Comparison of ENCODE assay signal across 8 cellular contexts in genomic region chr2:68828887-68829708, GRCh38. TPM values are rescaled to one million over a fixed set of nuclear protein-coding genes. Genes with fewer than 3 reads are reported as not detected.
A peak's percentile ranks its signal among the peaks of the same experiment; 100 is the strongest.
DNase-seq lines count a peak whose midpoint lies in the region; ATAC-seq and TF ChIP-seq lines count a peak whose summit lies in the region.

No MANE protein-coding gene starts in this region.

- peak overlapping the region; percentile 83 for H3K27ac Mint-ChIP-seq in activated T-helper 17 cell treated with anti-CD3 and anti-CD28 coated beads, Interleukin-2, amount 50 U/mL, for 72 hours
- H3K27ac Mint-ChIP-seq in natural killer cell treated with Interleukin-12 subunit alpha and Interleukin-12 subunit beta and Interleukin-15 and Interleukin-18, amount 100 ng/mL, for 72 hours, result peak overlapping the region; percentile 97

- peak; percentile 33 for ATAC-seq in activated T-helper 17 cell treated with anti-CD3 and anti-CD28 coated beads, Interleukin-2, amount 50 U/mL, for 72 hours (replicated peaks)
- ATAC-seq in natural killer cell treated with Interleukin-12 subunit alpha and Interleukin-12 subunit beta and Interleukin-15 and Interleukin-18, amount 100 ng/mL, for 72 hours, result peak; percentile 61 to 66
- no peak for ATAC-seq in HG02938 (IDR thresholded peaks at IDR 0.05; ENCODE audit: unreplicated experiment)

- intact Hi-C loops in stomach (cut with DNase I; ENCODE audit: low total_unique reads), result no loop called here

- H3K36me3 ChIP-seq in Peyer's patch, result peaks cover 0 to 5% (median 0%) of the 10 kb centered on the region in 3 donors
- peaks cover 0 to 7% (median under 1%) of the 10 kb centered on the region in 4 donors for H3K36me3 ChIP-seq in stomach

- H3K4me1 ChIP-seq in Peyer's patch (peaks cover 0 to 42% (median 23%) of the 10 kb centered on the region in 4 donors), stomach (peaks cover 37 to 56% (median 42%) of the 10 kb centered on the region in 4 donors)

- 2 to 4% (median 4%) methylated on average over 6 to 10 of the region's 10 CpGs for WGBS in stomach, 5 donors

- TF ChIP-seq POLR2A in Peyer's patch (IDR thresholded peaks at IDR 0.05) (no peak), stomach (IDR thresholded peaks at IDR 0.05) (no peak)

- DNase-seq in NCI-H345 (lab: John Stamatoyannopoulos, UW), result peak; percentile 44
- DNase-seq in NCI-H345 treated with DMSO at 0.1 percent for 48 hours (lab: John Stamatoyannopoulos, UW; ENCODE audit: unreplicated experiment), result no peak
- peak; percentile 87 to 95 (median 88) for DNase-seq in Peyer's patch
- DNase-seq in fibroblast of peridontal ligament (ENCODE audit: extremely low read depth), result peak; percentile 95
- peak; percentile 85 for DNase-seq in natural killer cell treated with Interleukin-12 subunit alpha and Interleukin-12 subunit beta and Interleukin-15 and Interleukin-18, amount 100 ng/mL, for 72 hours (ENCODE audit: low spot score)
- peak; percentile 94 for DNase-seq in stomach

- no peaks in the 10 kb centered on the region for H3K9me3 Mint-ChIP-seq in activated T-helper 17 cell treated with anti-CD3 and anti-CD28 coated beads, Interleukin-2, amount 50 U/mL, for 72 hours
- H3K9me3 Mint-ChIP-seq in natural killer cell treated with Interleukin-12 subunit alpha and Interleukin-12 subunit beta and Interleukin-15 and Interleukin-18, amount 100 ng/mL, for 72 hours, result no peaks in the 10 kb centered on the region

- H3K4me1 Mint-ChIP-seq in activated T-helper 17 cell treated with anti-CD3 and anti-CD28 coated beads, Interleukin-2, amount 50 U/mL, for 72 hours, result peaks cover 43% of the 10 kb centered on the region
- peaks cover 82 to 88% of the 10 kb centered on the region in 2 donors for H3K4me1 Mint-ChIP-seq in natural killer cell treated with Interleukin-12 subunit alpha and Interleukin-12 subunit beta and Interleukin-15 and Interleukin-18, amount 100 ng/mL, for 72 hours (ENCODE audit: low read depth in 2 of 2)

- no peak for TF ChIP-seq EP300 in stomach (IDR thresholded peaks at IDR 0.05)

- no peaks in the 10 kb centered on the region for H3K27me3 ChIP-seq in Peyer's patch
- no peaks in the 10 kb centered on the region for H3K27me3 ChIP-seq in stomach

- H3K4me3 Mint-ChIP-seq in activated T-helper 17 cell treated with anti-CD3 and anti-CD28 coated beads, Interleukin-2, amount 50 U/mL, for 72 hours, result peak overlapping the region; percentile 81
- H3K4me3 Mint-ChIP-seq in natural killer cell treated with Interleukin-12 subunit alpha and Interleukin-12 subunit beta and Interleukin-15 and Interleukin-18, amount 100 ng/mL, for 72 hours, result peak overlapping the region; percentile 93

- H3K27me3 Mint-ChIP-seq in activated T-helper 17 cell treated with anti-CD3 and anti-CD28 coated beads, Interleukin-2, amount 50 U/mL, for 72 hours, result no peaks in the 10 kb centered on the region
- no peaks in the 10 kb centered on the region for H3K27me3 Mint-ChIP-seq in natural killer cell treated with Interleukin-12 subunit alpha and Interleukin-12 subunit beta and Interleukin-15 and Interleukin-18, amount 100 ng/mL, for 72 hours

- H3K36me3 Mint-ChIP-seq in activated T-helper 17 cell treated with anti-CD3 and anti-CD28 coated beads, Interleukin-2, amount 50 U/mL, for 72 hours (ENCODE audit: low read depth), result peaks cover 44% of the 10 kb centered on the region
- H3K36me3 Mint-ChIP-seq in natural killer cell treated with Interleukin-12 subunit alpha and Interleukin-12 subunit beta and Interleukin-15 and Interleukin-18, amount 100 ng/mL, for 72 hours, result peaks cover 31% of the 10 kb centered on the region

- TF ChIP-seq CTCF in Peyer's patch (IDR thresholded peaks at IDR 0.05) (peak in 3 of 6 experiments; percentile 21 to 27 (median 26)), stomach (IDR thresholded peaks at IDR 0.05) (no peak)

- H3K9me3 ChIP-seq in Peyer's patch (no peaks in the 10 kb centered on the region), stomach (no peaks in the 10 kb centered on the region)

- H3K27ac ChIP-seq in Peyer's patch, result peak overlapping the region; percentile 35 to 70 (median 68)
- peak overlapping the region; percentile 68 to 83 (median 77) for H3K27ac ChIP-seq in stomach

- H3K4me3 ChIP-seq in Peyer's patch (no peak overlapping the region), stomach (peak overlapping the region in 1 of 4 donors; percentile 18)

RNA-seq across cellular contexts. Expression of gene BMP10, which starts 42.1 kb away (rescaled TPM):
- not detected for total RNA-seq in Peyer's patch
- total RNA-seq in activated T-helper 17 cell treated with anti-CD3 and anti-CD28 coated beads, Interleukin-2, amount 50 U/mL, for 72 hours, result not detected
- not detected for total RNA-seq in natural killer cell treated with Interleukin-12 subunit alpha and Interleukin-12 subunit beta and Interleukin-15 and Interleukin-18, amount 100 ng/mL, for 72 hours
- under 1 TPM in 1 of 5 donors, not detected in 4; 0.37 TPM for total RNA-seq in stomach
- not detected for polyA plus RNA-seq in stomach
